In genomic region chr14:54488646-54489317, GRCh38 we compare ENCODE assay signal across 8 cellular contexts. TPM values are rescaled to one million over a fixed set of nuclear protein-coding genes. Genes with fewer than 3 reads are reported as not detected.
DNase-seq lines count a peak whose midpoint lies in the region; ATAC-seq and TF ChIP-seq lines count a peak whose summit lies in the region.

Gene GMFB, minus strand, starts transcription at chr14:54488980. Its CDS starts 53 bp downstream, at chr14:54488927.

- no TSS peak for BruUV-seq in PC-3 (replicated peaks; lab: Mats Ljungman, UMichigan)

- H3K9ac ChIP-seq in PC-3 (ENCODE audit: low read length) (peak within 1 kb of the TSS; percentile 86), mucosa of stomach (ENCODE audit: low read length) (peak within 1 kb of the TSS; percentile 98)

- DNase-seq in DMS53 treated with DMSO at 0.1 percent for 48 hours (lab: John Stamatoyannopoulos, UW; ENCODE audit: unreplicated experiment) (peak; percentile 77), PC-3 (peak; percentile 99), activated T-cell treated with anti-CD3 and anti-CD28 coated beads for 48 hours (ENCODE audit: low read depth) (peak; percentile 85), epithelial cell of proximal tubule (ENCODE audit: low read depth) (peak; percentile 67)
- peak; percentile 90 for DNase-seq in Jurkat, Clone E6-1 (ENCODE audit: low read depth, low spot score)
- peak; percentile 67 to 76 for DNase-seq in stimulated activated CD8-positive, alpha-beta memory T cell treated with anti-CD3 and anti-CD28 coated beads, Interleukin-7, amount 100 ng/mL, for 1 hour (ENCODE audit: low read depth in 2 of 2)

- H3K4me1 ChIP-seq in PC-3 (ENCODE audit: insufficient read depth, low read length) = peaks cover 42% of the 10 kb centered on the region
- H3K4me1 ChIP-seq in mucosa of stomach (ENCODE audit: control insufficient read depth, insufficient read depth, low read length) = peaks cover 13% of the 10 kb centered on the region

- peaks cover 54% of the 10 kb centered on the region for H3K79me2 ChIP-seq in PC-3 (ENCODE audit: low read length)

- CTCF ChIA-PET in PC-3 (lab: Charles Lee) = interaction anchor here (0.5 to 2.3 kb wide), 8 partner anchors 21 to 382 kb away, joined by 3 to 9 read pairs (median 4); partner anchors contain the start of gene CGRRF1

- H2AFZ ChIP-seq in PC-3 (ENCODE audit: low read length) = peak within 1 kb of the TSS; percentile 96

- ATAC-seq in GM21619 (IDR thresholded peaks at IDR 0.05; ENCODE audit: unreplicated experiment) (peak; percentile 88), PC-3 (peak; percentile 91)

- H3K4me2 ChIP-seq in PC-3 (ENCODE audit: low read length) = peak within 1 kb of the TSS; percentile 83

- no peaks in the 10 kb centered on the region for H3F3A ChIP-seq in PC-3 (ENCODE audit: low read length, unreplicated experiment)

- H3K9me3 ChIP-seq in PC-3 (ENCODE audit: low read length) (no peaks in the 10 kb centered on the region), mucosa of stomach (ENCODE audit: control insufficient read depth, low read length) (no peaks in the 10 kb centered on the region)

- H3K9me2 ChIP-seq in PC-3 (replicated peaks; ENCODE audit: low read length) = no peaks in the 10 kb centered on the region

- H3K4me3 ChIP-seq in Jurkat, Clone E6-1 (ENCODE audit: low read length) = peak within 1 kb of the TSS; percentile 89
- H3K4me3 ChIP-seq in PC-3 (ENCODE audit: low read length) (peak within 1 kb of the TSS; percentile 80), epithelial cell of proximal tubule (ENCODE audit: low read depth, low read length) (peak within 1 kb of the TSS; percentile 93), mucosa of stomach (ENCODE audit: low read length) (peak within 1 kb of the TSS; percentile 83)

- H3K27me3 ChIP-seq in PC-3 (ENCODE audit: low read length) = no peaks in the 10 kb centered on the region
- no peaks in the 10 kb centered on the region for H3K27me3 ChIP-seq in mucosa of stomach (ENCODE audit: control insufficient read depth, insufficient read depth, low read length)

- POLR2A ChIA-PET in PC-3 (lab: Charles Lee; ENCODE audit: unreplicated experiment) = interaction anchor here (0.6 to 1.9 kb wide), 5 partner anchors 21 to 319 kb away, joined by 3 to 13 read pairs (median 8); partner anchors contain the start of gene CGRRF1

- TF ChIP-seq CTCF in PC-3 (conservative IDR thresholded peaks at IDR 0.05; ENCODE audit: low read depth, low read length) (peak; percentile 68), epithelial cell of proximal tubule (conservative IDR thresholded peaks at IDR 0.05; ENCODE audit: low read depth, low read length) (peak; percentile 57)

- H4K20me1 ChIP-seq in PC-3 (ENCODE audit: low read length) = peaks cover 9% of the 10 kb centered on the region; the same call in 1 of the 2 replicates

- intact Hi-C loops in PC-3 (cut with micrococcal nuclease) = loop anchor here (1.0 kb wide), 4 partner anchors 21 to 122 kb away; partner anchors contain the start of genes CGRRF1 and CNIH1

- H3K27ac ChIP-seq in PC-3 (ENCODE audit: low read length) = peak within 1 kb of the TSS; percentile 86

- no peaks in the 10 kb centered on the region; the same call in 1 of the 2 replicates for H3K36me3 ChIP-seq in PC-3 (ENCODE audit: low read depth, low read length)
- H3K36me3 ChIP-seq in mucosa of stomach (ENCODE audit: control insufficient read depth, insufficient read depth, low read length) = no peaks in the 10 kb centered on the region

RNA-seq across cellular contexts. Expression of gene GMFB, which starts in this region (rescaled TPM):
- polyA plus RNA-seq in Jurkat, Clone E6-1 (2012; ENCODE audit: insufficient read depth, insufficient read length) = 28.0 TPM
- 45.2 and 85.2 TPM in 2 replicates for total RNA-seq in PC-3 (2014; rRNA removed)
- total RNA-seq in epithelial cell of proximal tubule = 55.7 and 93.1 TPM in 2 replicates

Comparison
In these comparisons a context has a peak if more than half of its experiments do, and no peak if none do; other contexts are left out.
1. Peak in every context shown above with its lines: DNase-seq, ATAC-seq, H3K4me3 ChIP-seq and H3K27ac ChIP-seq.